16 cellular contexts compared by ENCODE assay signal in the genomic region with DNA sequence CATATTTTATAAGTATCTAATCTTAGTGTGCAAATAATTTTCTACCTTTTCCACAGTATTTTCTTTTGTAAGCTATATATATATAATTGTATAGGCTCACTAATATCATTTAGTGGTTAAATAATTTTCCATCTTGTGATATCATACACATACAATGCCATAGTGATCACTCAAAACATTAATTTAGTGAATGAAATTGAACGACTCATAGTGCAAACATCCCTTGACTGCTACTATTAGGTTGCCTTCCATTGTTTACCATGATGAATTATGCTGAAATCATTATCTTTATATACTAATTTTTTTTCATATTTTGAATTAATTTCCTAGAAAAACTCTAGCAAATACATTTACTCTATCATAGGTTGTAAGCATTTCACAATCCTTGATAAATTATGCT.
"Had no signal": no experiment of that assay in that cellular context is flagged by ENCODE, and none has a peak within 500 bp of the region (broad histone marks: within the 10 kb centered on the region; RNA-seq: fewer than 3 reads in every experiment).

No MANE protein-coding gene starts in this region.

- H3K27ac ChIP-seq: coronary artery, esophagus squamous epithelium, heart left ventricle, stomach, thoracic aorta had no signal

- DNase-seq: effector CD4-positive, alpha-beta T cell; endodermal cell; esophagus squamous epithelium; foreskin fibroblast; heart left ventricle; hippocampal formation; natural killer cell; right cardiac atrium; small intestine; stimulated activated CD4-positive, alpha-beta T cell treated with anti-CD3 and anti-CD28 coated beads, Interleukin-12 subunit alpha, Interleukin-12 subunit beta, amount 100 ng/mL, for 4 hours; stimulated activated naive CD4-positive, alpha-beta T cell; stomach; substantia nigra; trophoblast cell had no signal

- ATAC-seq: heart left ventricle, natural killer cell, right cardiac atrium had no signal

- H3K27me3 ChIP-seq: esophagus squamous epithelium, heart left ventricle, stomach had no signal

- H3K4me3 ChIP-seq: coronary artery, esophagus squamous epithelium, heart left ventricle, stomach, thoracic aorta had no signal

- H3K9me3 ChIP-seq: esophagus squamous epithelium had no signal

- H3K36me3 ChIP-seq: esophagus squamous epithelium, heart left ventricle, thoracic aorta had no signal

- H3K4me1 ChIP-seq: esophagus squamous epithelium, heart left ventricle, stomach had no signal
